Comparison of ENCODE assay signal across 16 cellular contexts in genomic region chr11:126499124-126499752, GRCh38.
DNase-seq lines count a peak whose midpoint lies in the region; ATAC-seq lines count a peak whose summit lies in the region.
"Had no signal": no experiment of that assay in that cellular context is flagged by ENCODE, and none has a peak within 500 bp of the region (broad histone marks: within the 10 kb centered on the region; RNA-seq: fewer than 3 reads in every experiment).

No MANE protein-coding gene starts in this region.

- no peak overlapping the region for H4K8ac ChIP-seq in mesendoderm (ENCODE audit: low read depth, low read length)

- no peak overlapping the region for H4K5ac ChIP-seq in mesendoderm (ENCODE audit: low read length)

- H2BK120ac ChIP-seq in mesendoderm (ENCODE audit: low read depth, low read length): no peak overlapping the region

- H2BK5ac ChIP-seq in mesendoderm (ENCODE audit: low read length): peak overlapping the region; percentile 20

- H3K4me3 ChIP-seq in right cardiac atrium (ENCODE audit: low read length) (no peak overlapping the region), mesendoderm (ENCODE audit: low read length) (no peak overlapping the region)

- no peaks in the 10 kb centered on the region for H3K36me3 ChIP-seq in mesendoderm (ENCODE audit: control insufficient read depth, insufficient read depth, low read length)

- no peaks in the 10 kb centered on the region for H3K79me1 ChIP-seq in mesendoderm (ENCODE audit: low read length)

- H3K4me1 ChIP-seq in right cardiac atrium (ENCODE audit: control insufficient read depth, insufficient read depth, low read length): no peaks in the 10 kb centered on the region
- peaks cover 20% of the 10 kb centered on the region for H3K4me1 ChIP-seq in mesendoderm (ENCODE audit: control insufficient read depth, low read depth, low read length)

- H3K9me3 ChIP-seq in right cardiac atrium (ENCODE audit: control insufficient read depth, low read length): no peaks in the 10 kb centered on the region
- H3K9me3 ChIP-seq: SK-N-SH had no signal

- peak; percentile 69 for DNase-seq in cardiac septum (ENCODE audit: low spot score)
- DNase-seq in right cardiac atrium: no peak
- peak; percentile 26 for DNase-seq in NOMO-1 treated with dmso at 0.1 percent for 144 hours (lab: John Stamatoyannopoulos, UW; ENCODE audit: unreplicated experiment)
- DNase-seq in mesendoderm: no peak
- no peak for DNase-seq in mucosa of gallbladder (ENCODE audit: low spot score)
- DNase-seq: CD4-positive, alpha-beta T cell; DMS79 treated with DMSO at 0.1 percent for 48 hours; H7; NCI-H1105; NCI-H1694 treated with DMSO at 0.1 percent for 48 hours; NCI-H446; NCI-H748 treated with DMSO at 0.1 percent for 48 hours; SK-N-SH had no signal

- intact Hi-C loops in cardiac septum (cut with DNase I) (no loop called here), right cardiac atrium (cut with DNase I) (no loop called here)

- H3K4me2 ChIP-seq in mesendoderm (ENCODE audit: low read length): no peak overlapping the region
- H3K4me2 ChIP-seq: SK-N-SH had no signal

- no peak overlapping the region for H2BK15ac ChIP-seq in mesendoderm (replicated peaks; ENCODE audit: low read depth)

- WGBS in right cardiac atrium: 57% methylated on average over 19 of the region's 19 CpGs
- no CpG with 5 or more reads among the region's 19 CpGs for WGBS in mesendoderm (ENCODE audit: extremely low coverage, insufficient coverage, low lambda C conversion rate)

- no peaks in the 10 kb centered on the region for H3K79me2 ChIP-seq in mesendoderm (ENCODE audit: control insufficient read depth, insufficient read depth, low read length)

- peak overlapping the region; percentile 44 for H3K56ac ChIP-seq in mesendoderm (ENCODE audit: low read length)

- H3K27ac ChIP-seq in right cardiac atrium (ENCODE audit: low read length) (no peak overlapping the region), mesendoderm (ENCODE audit: low read depth, low read length) (no peak overlapping the region)

- H3K9ac ChIP-seq in mesendoderm (ENCODE audit: low read length): no peak overlapping the region
- H3K9ac ChIP-seq: SK-N-SH had no signal

- H3K18ac ChIP-seq in mesendoderm (ENCODE audit: low read length): peak overlapping the region; percentile 53

- ATAC-seq in right cardiac atrium (no peak), GM21717 (IDR thresholded peaks at IDR 0.05; ENCODE audit: unreplicated experiment) (no peak), GM18520 (IDR thresholded peaks at IDR 0.05; ENCODE audit: unreplicated experiment) (no peak), HG02852 (IDR thresholded peaks at IDR 0.05; ENCODE audit: unreplicated experiment) (no peak)

- peak overlapping the region; percentile 16 for H3K23ac ChIP-seq in mesendoderm (ENCODE audit: low read length)

- peak overlapping the region; percentile 68 for H2AK5ac ChIP-seq in mesendoderm (ENCODE audit: low read length)

- H3K27me3 ChIP-seq in right cardiac atrium (ENCODE audit: control insufficient read depth, insufficient read depth) (peaks cover 2% of the 10 kb centered on the region), mesendoderm (ENCODE audit: insufficient read depth, low read length, poor library complexity) (no peaks in the 10 kb centered on the region)

- no peak overlapping the region for H3K4ac ChIP-seq in mesendoderm (ENCODE audit: low read depth, low read length)

Comparison
In these comparisons a context has a peak if more than half of its experiments do, and no peak if none do; other contexts are left out.
1. DNase-seq: peak in cardiac septum (single experiment) and NOMO-1 treated with dmso at 0.1 percent for 144 hours (single experiment); none in right cardiac atrium (0 of 3), mesendoderm (single experiment) and mucosa of gallbladder (single experiment).